ENCODE assay signal across 9 cellular contexts in the genomic region with DNA sequence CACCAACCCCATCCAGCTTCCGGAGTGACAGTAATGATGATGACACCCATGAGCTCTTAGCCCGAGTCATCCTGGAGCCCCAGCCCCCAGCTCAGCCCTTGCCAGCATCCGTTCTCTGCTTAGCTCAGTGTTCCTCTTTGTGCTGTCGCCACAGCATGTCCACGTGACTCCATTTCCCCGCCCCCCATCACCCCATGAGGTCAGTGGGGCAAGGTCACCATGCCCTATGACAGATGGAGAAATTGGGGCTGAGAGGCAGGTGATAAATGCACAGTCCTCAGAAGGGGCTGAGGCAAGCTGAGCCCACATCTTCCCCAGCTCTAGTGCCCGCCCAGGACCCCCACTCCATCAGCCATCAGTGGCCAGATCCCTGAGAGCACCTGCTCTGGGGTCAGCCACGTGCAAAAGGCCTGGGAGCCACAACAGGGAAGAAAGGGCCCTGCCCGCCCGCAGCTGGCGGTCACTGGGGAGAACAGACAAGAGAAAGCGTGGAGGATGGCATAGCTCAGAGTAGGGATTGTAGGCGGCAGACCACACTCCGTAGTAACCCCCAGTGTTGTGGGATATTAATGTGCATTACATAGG. TPM values are rescaled to one million over a fixed set of nuclear protein-coding genes. Genes with fewer than 3 reads are reported as not detected.
DNase-seq lines count a peak whose midpoint lies in the region; ATAC-seq and TF ChIP-seq lines count a peak whose summit lies in the region.
"Had no signal": no experiment of that assay in that cellular context is flagged by ENCODE, and none has a peak within 500 bp of the region (broad histone marks: within the 10 kb centered on the region; RNA-seq: fewer than 3 reads in every experiment).

No MANE protein-coding gene starts in this region.

- H3K9me3 Mint-ChIP-seq in activated naive CD8-positive, alpha-beta T cell treated with anti-CD3 and anti-CD28 coated beads for 36 hours: no peaks in the 10 kb centered on the region
- no peaks in the 10 kb centered on the region for H3K9me3 Mint-ChIP-seq in naive thymus-derived CD4-positive, alpha-beta T cell

- H3K36me3 Mint-ChIP-seq in activated naive CD8-positive, alpha-beta T cell treated with anti-CD3 and anti-CD28 coated beads for 36 hours: no peaks in the 10 kb centered on the region
- peaks cover 0 to 3% (median 0%) of the 10 kb centered on the region in 5 donors for H3K36me3 Mint-ChIP-seq in naive thymus-derived CD4-positive, alpha-beta T cell

- peak overlapping the region; percentile 42 for H3K27ac Mint-ChIP-seq in activated naive CD8-positive, alpha-beta T cell treated with anti-CD3 and anti-CD28 coated beads for 36 hours
- H3K27ac Mint-ChIP-seq in naive thymus-derived CD4-positive, alpha-beta T cell: peak overlapping the region in 2 of 9 donors; percentile 40 to 84

- no peaks in the 10 kb centered on the region for H3K9me3 ChIP-seq in naive thymus-derived CD4-positive, alpha-beta T cell (ENCODE audit: control insufficient read depth in 2 of 3, low read length in 3 of 3)
- no peaks in the 10 kb centered on the region for H3K9me3 ChIP-seq in vagina

- no peak for TF ChIP-seq CTCF in vagina (IDR thresholded peaks at IDR 0.05)

- no peak overlapping the region for H3K4me3 Mint-ChIP-seq in activated naive CD8-positive, alpha-beta T cell treated with anti-CD3 and anti-CD28 coated beads for 36 hours
- peak overlapping the region in 1 of 10 donors; percentile 44 for H3K4me3 Mint-ChIP-seq in naive thymus-derived CD4-positive, alpha-beta T cell

- no peaks in the 10 kb centered on the region for H3K27me3 ChIP-seq in naive thymus-derived CD4-positive, alpha-beta T cell (ENCODE audit: control insufficient read depth in 2 of 2, insufficient read depth in 2 of 2, low read length in 2 of 2)
- no peaks in the 10 kb centered on the region for H3K27me3 ChIP-seq in vagina

- no peak for TF ChIP-seq POLR2A in vagina (IDR thresholded peaks at IDR 0.05)

- POLR2A ChIA-PET in naive thymus-derived CD4-positive, alpha-beta T cell (lab: Charles Lee): interaction anchor here (0.8 to 1.2 kb wide), 2 partner anchors 47 to 57 kb away, joined by 3 read pairs; no protein-coding TSS in a partner anchor

- H3K4me1 ChIP-seq in naive thymus-derived CD4-positive, alpha-beta T cell (ENCODE audit: control insufficient read depth in 2 of 2, insufficient read depth in 2 of 2, low read length in 2 of 2): no peaks in the 10 kb centered on the region
- H3K4me1 ChIP-seq in vagina: no peaks in the 10 kb centered on the region

- H3K36me3 ChIP-seq in naive thymus-derived CD4-positive, alpha-beta T cell (ENCODE audit: control insufficient read depth in 2 of 3, insufficient read depth in 3 of 3, low read length in 3 of 3): no peaks in the 10 kb centered on the region
- H3K36me3 ChIP-seq in vagina: peaks cover 0 to 18% of the 10 kb centered on the region in 2 donors

- DNase-seq in ELR (ENCODE audit: low read depth): peak; percentile 42
- peak; percentile 10 for DNase-seq in LHCN-M2 (ENCODE audit: low read depth)
- peak; percentile 30 for DNase-seq in activated naive CD8-positive, alpha-beta T cell treated with anti-CD3 and anti-CD28 coated beads for 36 hours
- no peak for DNase-seq in naive thymus-derived CD4-positive, alpha-beta T cell
- no peak for DNase-seq in vagina (ENCODE audit: extremely low spot score in 2 of 2)
- DNase-seq: activated gamma-delta T cell had no signal

- no peak overlapping the region for H3K27ac ChIP-seq in naive thymus-derived CD4-positive, alpha-beta T cell (ENCODE audit: low read depth, low read length)
- H3K27ac ChIP-seq in vagina: no peak overlapping the region

- ATAC-seq in naive thymus-derived CD4-positive, alpha-beta T cell: peak; percentile 89
- ATAC-seq in GM21576 (IDR thresholded peaks at IDR 0.05; ENCODE audit: unreplicated experiment) (no peak), GM18909 (IDR thresholded peaks at IDR 0.05; ENCODE audit: poor library complexity, unreplicated experiment) (no peak)
- no peak for ATAC-seq in activated CD4-positive, CD25-positive, alpha-beta regulatory T cell treated with anti-CD3 and anti-CD28 coated beads, Interleukin-2, amount 50 U/mL, for 24 hours

- H3K27me3 Mint-ChIP-seq in activated naive CD8-positive, alpha-beta T cell treated with anti-CD3 and anti-CD28 coated beads for 36 hours: no peaks in the 10 kb centered on the region
- H3K27me3 Mint-ChIP-seq in naive thymus-derived CD4-positive, alpha-beta T cell: no peaks in the 10 kb centered on the region

- peaks cover 4% of the 10 kb centered on the region for H3K4me1 Mint-ChIP-seq in activated naive CD8-positive, alpha-beta T cell treated with anti-CD3 and anti-CD28 coated beads for 36 hours
- peaks cover 0 to 10% (median 4%) of the 10 kb centered on the region in 7 donors for H3K4me1 Mint-ChIP-seq in naive thymus-derived CD4-positive, alpha-beta T cell

- H3K4me3 ChIP-seq in naive thymus-derived CD4-positive, alpha-beta T cell (ENCODE audit: low read length): no peak overlapping the region
- no peak overlapping the region for H3K4me3 ChIP-seq in vagina

- CTCF ChIA-PET in naive thymus-derived CD4-positive, alpha-beta T cell (lab: Charles Lee): interaction anchor here (0.6 to 1.8 kb wide), 3 partner anchors 10 to 190 kb away, joined by 3 to 10 read pairs (median 4); no protein-coding TSS in a partner anchor

- intact Hi-C loops in naive thymus-derived CD4-positive, alpha-beta T cell (cut with micrococcal nuclease): no loop called here
- intact Hi-C loops in vagina (cut with DNase I): no loop called here

RNA-seq across cellular contexts. Expression of a gene that starts 17.1 kb away (rescaled TPM):
- total RNA-seq in LHCN-M2 (2014; rRNA removed) (0.17 and 5.5 TPM in 2 replicates), vagina (169 TPM)
- 2.7 TPM for polyA plus RNA-seq in LHCN-M2 (2012)
- total RNA-seq in activated naive CD8-positive, alpha-beta T cell treated with anti-CD3 and anti-CD28 coated beads for 36 hours: 1 to 10 TPM in 1 of 2 experiments, under 1 TPM in 1; 0.64 to 1.4 TPM
- 1 to 10 TPM in 3 of 5 experiments, under 1 TPM in 2; 0.49 to 1.8 (median 1.2) TPM for total RNA-seq in naive thymus-derived CD4-positive, alpha-beta T cell
- polyA plus RNA-seq in naive thymus-derived CD4-positive, alpha-beta T cell: under 1 TPM; 0.09 to 0.35 TPM

RNA-seq across cellular contexts. Expression of a gene that starts 26.7 kb away (rescaled TPM):
- total RNA-seq in LHCN-M2 (2014; rRNA removed) (65.4 and 66.3 TPM in 2 replicates), vagina (18.4 TPM)
- 60.8 TPM for polyA plus RNA-seq in LHCN-M2 (2012)
- total RNA-seq in activated naive CD8-positive, alpha-beta T cell treated with anti-CD3 and anti-CD28 coated beads for 36 hours: 10 to 100 TPM; 33.2 to 33.6 TPM
- 10 to 100 TPM in 4 of 5 experiments, 1 to 10 TPM in 1; 9.9 to 42.9 (median 22.1) TPM for total RNA-seq in naive thymus-derived CD4-positive, alpha-beta T cell
- polyA plus RNA-seq in naive thymus-derived CD4-positive, alpha-beta T cell: 10 to 100 TPM; 12.8 to 18.9 TPM

RNA-seq across cellular contexts. Expression of a gene that starts 46.3 kb away (rescaled TPM):
- total RNA-seq in LHCN-M2 (2014; rRNA removed) (18.8 and 32.5 TPM in 2 replicates), vagina (35.1 TPM)
- 12.9 TPM for polyA plus RNA-seq in LHCN-M2 (2012)
- 10 to 100 TPM; 26.9 to 27.4 TPM for total RNA-seq in activated naive CD8-positive, alpha-beta T cell treated with anti-CD3 and anti-CD28 coated beads for 36 hours
- total RNA-seq in naive thymus-derived CD4-positive, alpha-beta T cell: 10 to 100 TPM; 32.0 to 49.8 (median 41.0) TPM
- 10 to 100 TPM; 21.5 to 22.1 TPM for polyA plus RNA-seq in naive thymus-derived CD4-positive, alpha-beta T cell

Comparison
In these comparisons a context has a peak if more than half of its experiments do, and no peak if none do; other contexts are left out.
1. DNase-seq: peak in ELR (single experiment), LHCN-M2 (single experiment) and activated naive CD8-positive, alpha-beta T cell treated with anti-CD3 and anti-CD28 coated beads for 36 hours (single experiment); none in naive thymus-derived CD4-positive, alpha-beta T cell (0 of 9) and vagina (0 of 2).
2. RNA of a gene that starts 17.1 kb away (total RNA-seq): 169 TPM in vagina (single experiment); 0.64 to 1.4 TPM in activated naive CD8-positive, alpha-beta T cell treated with anti-CD3 and anti-CD28 coated beads for 36 hours, 0.49 to 1.8 TPM in naive thymus-derived CD4-positive, alpha-beta T cell and 0.17 to 5.5 TPM in LHCN-M2; every median in the first group is over 10 times any median in the second.